1 cellular context compared by ENCODE assay signal in genomic region chr20:56360133-56360898, GRCh38.
TF ChIP-seq lines count a peak whose summit lies in the region.

No MANE protein-coding gene starts in this region.

TF ChIP-seq in IMR-90, 13 proteins besides CTCF, POLR2A, EP300 and RAD21:
- TF ChIP-seq BHLHE40 (IDR thresholded peaks at IDR 0.05; ENCODE audit: low read depth, low read length) (no peak), MAFK (IDR thresholded peaks at IDR 0.05; ENCODE audit: low read depth, low read length) (no peak), RCOR1 (IDR thresholded peaks at IDR 0.05; ENCODE audit: insufficient replicate concordance, low read length) (no peak), CEBPB (IDR thresholded peaks at IDR 0.05; ENCODE audit: low read depth, low read length) (no peak), MAZ (IDR thresholded peaks at IDR 0.05; ENCODE audit: borderline replicate concordance, low read depth, low read length) (no peak), SMC3 (IDR thresholded peaks at IDR 0.05; ENCODE audit: low read depth, low read length) (no peak), CHD1 (IDR thresholded peaks at IDR 0.05; ENCODE audit: low read depth, low read length) (no peak), RFX5 (IDR thresholded peaks at IDR 0.05; ENCODE audit: low read depth, low read length) (no peak), NFE2L2 (IDR thresholded peaks at IDR 0.05; ENCODE audit: low read depth, low read length) (no peak), MXI1 (IDR thresholded peaks at IDR 0.05; ENCODE audit: borderline replicate concordance, low read depth, low read length) (no peak), FOS (IDR thresholded peaks at IDR 0.05; ENCODE audit: low read depth, low read length) (no peak), USF2 (IDR thresholded peaks at IDR 0.05; ENCODE audit: low read depth, low read length) (no peak), ELK1 (IDR thresholded peaks at IDR 0.05; ENCODE audit: borderline replicate concordance, low read depth, low read length) (no peak)
